In genomic region chr6:106692112-106692822, GRCh38 we compare ENCODE assay signal across 9 cellular contexts.
DNase-seq lines count a peak whose midpoint lies in the region; ATAC-seq and TF ChIP-seq lines count a peak whose summit lies in the region.
"Had no signal": no experiment of that assay in that cellular context is flagged by ENCODE, and none has a peak within 500 bp of the region (broad histone marks: within the 10 kb centered on the region; RNA-seq: fewer than 3 reads in every experiment).

No MANE protein-coding gene starts in this region.

- H3K9me3 Mint-ChIP-seq in endothelial cell (ENCODE audit: unreplicated experiment) (no peaks in the 10 kb centered on the region), nephron progenitor cell (no peaks in the 10 kb centered on the region)

- H3K27ac Mint-ChIP-seq in endothelial cell (ENCODE audit: unreplicated experiment), result no peak overlapping the region
- no peak overlapping the region for H3K27ac Mint-ChIP-seq in nephron progenitor cell

- no peak overlapping the region for H3K4me3 ChIP-seq in AG04449 (ENCODE audit: low read depth, low read length)
- H3K4me3 ChIP-seq in breast epithelium, result no peak overlapping the region
- H3K4me3 ChIP-seq: dorsolateral prefrontal cortex had no signal

- TF ChIP-seq CTCF in AG04449 (IDR thresholded peaks at IDR 0.05; ENCODE audit: insufficient read depth, low read length, missing control alignments) (no peak), breast epithelium (IDR thresholded peaks at IDR 0.05) (no peak), endothelial cell (IDR thresholded peaks at IDR 0.05; ENCODE audit: unreplicated experiment) (no peak), nephron progenitor cell (IDR thresholded peaks at IDR 0.05) (no peak)

- DNase-seq in AG04449 (ENCODE audit: low read depth, low spot score) (peak; percentile 26), LHCN-M2 (ENCODE audit: low read depth) (peak; percentile 77), breast epithelium (ENCODE audit: low spot score in 2 of 2) (peak; percentile 70), left colon (peak; percentile 27 to 61), endothelial cell (ENCODE audit: low spot score) (no peak), RKO (ENCODE audit: low spot score) (no peak), nephron progenitor cell (no peak)

- H3K4me1 Mint-ChIP-seq in endothelial cell (ENCODE audit: unreplicated experiment) (no peaks in the 10 kb centered on the region), nephron progenitor cell (peaks cover 26% of the 10 kb centered on the region)

- intact Hi-C loops in breast epithelium (cut with DNase I; ENCODE audit: low total_unique reads), result no loop called here
- intact Hi-C loops in left colon (cut with DNase I, micrococcal nuclease), result no loop called here

- peak; percentile 66 for ATAC-seq in left colon
- no peak for ATAC-seq in GM21576 (IDR thresholded peaks at IDR 0.05; ENCODE audit: unreplicated experiment)

- H3K27ac ChIP-seq in breast epithelium, result peak overlapping the region; percentile 85 to 86
- H3K27ac ChIP-seq: dorsolateral prefrontal cortex had no signal

- CTCF ChIA-PET in AG04449 (lab: Yijun Ruan, JAX), result no interaction called here

- H3K9me3 ChIP-seq in breast epithelium, result no peaks in the 10 kb centered on the region

- POLR2A ChIA-PET in AG04449 (lab: Yijun Ruan, JAX), result no interaction called here

- H3K27me3 Mint-ChIP-seq in endothelial cell (ENCODE audit: unreplicated experiment), result no peaks in the 10 kb centered on the region
- peaks cover 4% of the 10 kb centered on the region for H3K27me3 Mint-ChIP-seq in nephron progenitor cell (ENCODE audit: low read depth, poor library complexity)

- H3K4me3 Mint-ChIP-seq in endothelial cell (ENCODE audit: unreplicated experiment) (no peak overlapping the region), nephron progenitor cell (no peak overlapping the region)

- peaks cover 0 to 5% of the 10 kb centered on the region in 2 donors for H3K4me1 ChIP-seq in breast epithelium

- no peaks in the 10 kb centered on the region for H3K27me3 ChIP-seq in breast epithelium

- no peaks in the 10 kb centered on the region for H3K36me3 ChIP-seq in breast epithelium

- no peak for TF ChIP-seq POLR2A in breast epithelium (IDR thresholded peaks at IDR 0.05)

- H3K36me3 Mint-ChIP-seq in endothelial cell (ENCODE audit: low read depth, unreplicated experiment), result no peaks in the 10 kb centered on the region
- H3K36me3 Mint-ChIP-seq in nephron progenitor cell (ENCODE audit: low read depth), result no peaks in the 10 kb centered on the region

Comparison
In these comparisons a context has a peak if more than half of its experiments do, and no peak if none do; other contexts are left out.
1. DNase-seq: peak in AG04449 (single experiment), LHCN-M2 (single experiment), breast epithelium (2 of 2) and left colon (2 of 2); none in endothelial cell (single experiment), RKO (single experiment) and nephron progenitor cell (single experiment).